ENCODE assay signal across 33 cellular contexts in the genomic region with DNA sequence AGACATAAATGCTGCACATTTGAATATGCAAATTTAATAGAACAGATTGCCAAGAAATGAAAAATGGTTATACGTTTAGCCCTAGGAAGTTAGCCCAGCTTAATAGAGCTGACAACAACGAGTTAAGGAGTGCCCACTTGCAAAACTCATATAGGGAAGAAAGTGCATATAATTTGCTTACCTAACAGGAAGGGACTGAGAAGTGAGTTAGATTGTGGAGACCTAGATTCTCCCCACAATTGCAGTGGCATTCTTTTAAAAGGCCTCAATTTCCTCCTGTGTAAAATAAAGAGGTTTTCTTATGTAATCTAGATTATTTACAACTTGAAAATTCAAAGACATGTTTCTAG.
"Had no signal": no experiment of that assay in that cellular context is flagged by ENCODE, and none has a peak within 500 bp of the region (broad histone marks: within the 10 kb centered on the region; RNA-seq: fewer than 3 reads in every experiment).

No MANE protein-coding gene starts in this region.

- H3K4me3 ChIP-seq: adrenal gland, cardiac muscle cell, coronary artery, dorsolateral prefrontal cortex, gastrocnemius medialis, lower lobe of right lung, neural progenitor cell, right atrium auricular region, smooth muscle cell, stomach, thyroid gland, upper lobe of left lung, vagina had no signal

- H3K27ac Mint-ChIP-seq: activated naive CD4-positive, alpha-beta T cell treated with anti-CD3 and anti-CD28 coated beads for 36 hours; activated naive CD8-positive, alpha-beta T cell treated with anti-CD3 and anti-CD28 coated beads for 36 hours; naive thymus-derived CD8-positive, alpha-beta T cell; neural progenitor cell; stimulated activated naive B cell treated with anti-CD40 and anti-IgM and Interleukin-4, amounts not matched to agents 10 μg/mL and 1 μg/mL and 100 μg/mL, for 72 hours had no signal

- H3K36me3 Mint-ChIP-seq: activated naive CD8-positive, alpha-beta T cell treated with anti-CD3 and anti-CD28 coated beads for 36 hours; naive thymus-derived CD8-positive, alpha-beta T cell; neural progenitor cell; stimulated activated naive B cell treated with anti-CD40 and anti-IgM and Interleukin-4, amounts not matched to agents 10 μg/mL and 1 μg/mL and 100 μg/mL, for 72 hours had no signal

- H3K27ac ChIP-seq: adrenal gland, cardiac muscle cell, coronary artery, dorsolateral prefrontal cortex, gastrocnemius medialis, lower lobe of right lung, neural progenitor cell, right atrium auricular region, stomach, thyroid gland, upper lobe of left lung, vagina had no signal

- DNase-seq: activated CD4-positive, alpha-beta T cell treated with anti-CD3 and anti-CD28 coated beads for 4 hours; activated CD4-positive, alpha-beta T cell treated with anti-CD3 and anti-CD28 coated beads, Interleukin-2, amount 50 U/mL, for 48 hours; activated CD8-positive, alpha-beta memory T cell treated with anti-CD3 and anti-CD28 coated beads for 24 hours; activated effector memory CD4-positive, alpha-beta T cell treated with anti-CD3 and anti-CD28 coated beads, Interleukin-2, amount 50 U/mL, for 16 hours; activated naive CD4-positive, alpha-beta T cell treated with anti-CD3 and anti-CD28 coated beads for 36 hours; activated naive CD8-positive, alpha-beta T cell treated with anti-CD3 and anti-CD28 coated beads for 36 hours; adrenal gland; aorta; cerebellar nuclear complex; dorsolateral prefrontal cortex; effector memory CD4-positive, alpha-beta T cell; erythroblast; gastrocnemius medialis; glutamatergic neuron; kidney glomerular epithelial cell; lower lobe of right lung; mesenchymal stem cell; naive thymus-derived CD8-positive, alpha-beta T cell; occipital lobe; stimulated activated CD4-positive, alpha-beta T cell treated with anti-CD3 and anti-CD28 coated beads, Interleukin-1b, Interleukin-23, amount 100 ng/mL, for 48 hours; stimulated activated CD4-positive, alpha-beta T cell treated with anti-CD3 and anti-CD28 coated beads, Interleukin-4, amount 100 ng/mL, for 4 hours; stimulated activated CD8-positive, alpha-beta memory T cell treated with anti-CD3 and anti-CD28 coated beads, Interleukin-4, amount 100 ng/mL, for 48 hours; stimulated activated naive B cell treated with anti-CD40 and anti-IgM and Interleukin-4, amounts not matched to agents 10 μg/mL and 1 μg/mL and 100 μg/mL, for 72 hours; stomach; thyroid gland; upper lobe of left lung had no signal

- H3K9ac ChIP-seq: neural progenitor cell had no signal

- H3K36me3 ChIP-seq: adrenal gland, cardiac muscle cell, gastrocnemius medialis, lower lobe of right lung, neural progenitor cell, right atrium auricular region, stomach, thyroid gland, upper lobe of left lung, vagina had no signal

- ATAC-seq: gastrocnemius medialis; left lobe of liver; lower lobe of right lung; naive thymus-derived CD8-positive, alpha-beta T cell; stimulated activated naive B cell treated with anti-CD40 and anti-IgM and Interleukin-4, amounts not matched to agents 10 μg/mL and 1 μg/mL and 100 μg/mL, for 72 hours had no signal

- H3K9me3 ChIP-seq: adrenal gland, gastrocnemius medialis, lower lobe of right lung, thyroid gland, vagina had no signal

- H3K4me1 ChIP-seq: adrenal gland, gastrocnemius medialis, lower lobe of right lung, neural progenitor cell, right atrium auricular region, stomach, thyroid gland, upper lobe of left lung, vagina had no signal

- H3K9me3 Mint-ChIP-seq: activated naive CD8-positive, alpha-beta T cell treated with anti-CD3 and anti-CD28 coated beads for 36 hours had no signal

- H3K4me3 Mint-ChIP-seq: activated naive CD4-positive, alpha-beta T cell treated with anti-CD3 and anti-CD28 coated beads for 36 hours; activated naive CD8-positive, alpha-beta T cell treated with anti-CD3 and anti-CD28 coated beads for 36 hours; naive thymus-derived CD8-positive, alpha-beta T cell; neural progenitor cell; stimulated activated naive B cell treated with anti-CD40 and anti-IgM and Interleukin-4, amounts not matched to agents 10 μg/mL and 1 μg/mL and 100 μg/mL, for 72 hours had no signal

- H3K4me1 Mint-ChIP-seq: activated naive CD8-positive, alpha-beta T cell treated with anti-CD3 and anti-CD28 coated beads for 36 hours; naive thymus-derived CD8-positive, alpha-beta T cell; neural progenitor cell; stimulated activated naive B cell treated with anti-CD40 and anti-IgM and Interleukin-4, amounts not matched to agents 10 μg/mL and 1 μg/mL and 100 μg/mL, for 72 hours had no signal

- H3K27me3 Mint-ChIP-seq: naive thymus-derived CD8-positive, alpha-beta T cell; stimulated activated naive B cell treated with anti-CD40 and anti-IgM and Interleukin-4, amounts not matched to agents 10 μg/mL and 1 μg/mL and 100 μg/mL, for 72 hours had no signal

- H3K27me3 ChIP-seq: adrenal gland, cardiac muscle cell, dorsolateral prefrontal cortex, gastrocnemius medialis, neural progenitor cell, right atrium auricular region, stomach, thyroid gland, upper lobe of left lung, vagina had no signal
